Comparison of ENCODE assay signal across 13 cellular contexts in the genomic region with DNA sequence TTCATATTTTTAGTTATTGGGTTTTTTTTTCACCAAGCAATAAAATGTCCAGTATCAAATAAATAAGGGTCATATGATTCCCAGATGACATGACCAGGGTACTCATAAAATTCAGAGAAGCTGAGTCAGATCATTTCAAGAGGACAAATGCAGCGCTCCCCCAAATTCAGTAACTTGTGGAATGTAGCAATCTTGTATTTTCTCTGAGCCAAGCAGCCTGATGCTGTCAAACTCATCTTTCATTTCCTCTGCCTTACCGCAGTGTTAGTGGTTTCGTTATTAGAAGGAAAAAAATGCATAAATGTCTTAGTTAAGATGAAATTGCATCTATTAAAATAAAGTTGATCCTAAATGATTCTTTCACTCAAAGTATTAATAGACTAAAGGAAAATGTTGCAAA. TPM values are rescaled to one million over a fixed set of nuclear protein-coding genes. Genes with fewer than 3 reads are reported as not detected.
A peak's percentile ranks its signal among the peaks of the same experiment; 100 is the strongest.
DNase-seq lines count a peak whose midpoint lies in the region; ATAC-seq and TF ChIP-seq lines count a peak whose summit lies in the region.
"Had no signal": no experiment of that assay in that cellular context is flagged by ENCODE, and none has a peak within 500 bp of the region (broad histone marks: within the 10 kb centered on the region; RNA-seq: fewer than 3 reads in every experiment).

No MANE protein-coding gene starts in this region.

- H3K36me3 ChIP-seq in mucosa of descending colon (ENCODE audit: low read depth), result no peaks in the 10 kb centered on the region
- H3K36me3 ChIP-seq: ascending aorta, gastroesophageal sphincter had no signal

- no peaks in the 10 kb centered on the region for H3K36me3 Mint-ChIP-seq in activated naive CD4-positive, alpha-beta T cell treated with anti-CD3 and anti-CD28 coated beads, Interleukin-2, amount 50 U/mL, for 24 hours
- no peaks in the 10 kb centered on the region for H3K36me3 Mint-ChIP-seq in activated CD4-positive, alpha-beta memory T cell treated with anti-CD3 and anti-CD28 coated beads, Interleukin-2, amount 10 ng/mL, durations not matched to agents 7 days and 5 days (ENCODE audit: low read depth)
- H3K36me3 Mint-ChIP-seq: naive B cell had no signal

- peaks cover 48% of the 10 kb centered on the region for H3K4me1 Mint-ChIP-seq in activated naive CD4-positive, alpha-beta T cell treated with anti-CD3 and anti-CD28 coated beads, Interleukin-2, amount 50 U/mL, for 24 hours
- peaks cover 25% of the 10 kb centered on the region for H3K4me1 Mint-ChIP-seq in activated CD4-positive, alpha-beta memory T cell treated with anti-CD3 and anti-CD28 coated beads, Interleukin-2, amount 10 ng/mL, durations not matched to agents 7 days and 5 days
- H3K4me1 Mint-ChIP-seq: naive B cell had no signal

- no peaks in the 10 kb centered on the region for H3K27me3 Mint-ChIP-seq in activated naive CD4-positive, alpha-beta T cell treated with anti-CD3 and anti-CD28 coated beads, Interleukin-2, amount 50 U/mL, for 24 hours
- peaks cover 3% of the 10 kb centered on the region for H3K27me3 Mint-ChIP-seq in activated CD4-positive, alpha-beta memory T cell treated with anti-CD3 and anti-CD28 coated beads, Interleukin-2, amount 10 ng/mL, durations not matched to agents 7 days and 5 days
- H3K27me3 Mint-ChIP-seq: naive B cell had no signal

- ATAC-seq in HG02981 (IDR thresholded peaks at IDR 0.05; ENCODE audit: unreplicated experiment) (peak; percentile 59), mucosa of descending colon (no peak), HG03159 (IDR thresholded peaks at IDR 0.05; ENCODE audit: unreplicated experiment) (no peak)
- ATAC-seq: gastroesophageal sphincter had no signal

- H3K4me3 ChIP-seq in mucosa of descending colon, result no peak overlapping the region
- H3K4me3 ChIP-seq: ascending aorta, gastroesophageal sphincter had no signal

- CTCF ChIA-PET in activated CD4-positive, alpha-beta memory T cell treated with anti-CD3 and anti-CD28 coated beads, Interleukin-2, amount 10 ng/mL, durations not matched to agents 7 days and 5 days (lab: Charles Lee), result interaction anchor here (1.4 to 2.4 kb wide), 3 partner anchors 225 to 577 kb away, joined by 5 to 18 read pairs (median 7); no protein-coding TSS in a partner anchor

- peaks cover 16% of the 10 kb centered on the region for H3K4me1 ChIP-seq in mucosa of descending colon (ENCODE audit: low read depth)

- intact Hi-C loops in mucosa of descending colon (cut with DNase I, micrococcal nuclease), result no loop called here

- no peaks in the 10 kb centered on the region for H3K9me3 ChIP-seq in mucosa of descending colon
- H3K9me3 ChIP-seq: ascending aorta, gastroesophageal sphincter had no signal

- H3K27ac Mint-ChIP-seq in activated naive CD4-positive, alpha-beta T cell treated with anti-CD3 and anti-CD28 coated beads, Interleukin-2, amount 50 U/mL, for 24 hours, result peak overlapping the region; percentile 46
- H3K27ac Mint-ChIP-seq in activated CD4-positive, alpha-beta memory T cell treated with anti-CD3 and anti-CD28 coated beads, Interleukin-2, amount 10 ng/mL, durations not matched to agents 7 days and 5 days, result peak overlapping the region; percentile 24

- peak overlapping the region; percentile 39 for H3K4me3 Mint-ChIP-seq in activated naive CD4-positive, alpha-beta T cell treated with anti-CD3 and anti-CD28 coated beads, Interleukin-2, amount 50 U/mL, for 24 hours
- no peak overlapping the region for H3K4me3 Mint-ChIP-seq in activated CD4-positive, alpha-beta memory T cell treated with anti-CD3 and anti-CD28 coated beads, Interleukin-2, amount 10 ng/mL, durations not matched to agents 7 days and 5 days
- H3K4me3 Mint-ChIP-seq: naive B cell had no signal

- POLR2A ChIA-PET in activated CD4-positive, alpha-beta memory T cell treated with anti-CD3 and anti-CD28 coated beads, Interleukin-2, amount 10 ng/mL, durations not matched to agents 7 days and 5 days (lab: Charles Lee), result interaction anchor here (2.0 to 2.2 kb wide), 2 partner anchors 219 to 223 kb away, joined by 4 to 14 read pairs; no protein-coding TSS in a partner anchor

- H3K9me3 Mint-ChIP-seq in activated naive CD4-positive, alpha-beta T cell treated with anti-CD3 and anti-CD28 coated beads, Interleukin-2, amount 50 U/mL, for 24 hours, result no peaks in the 10 kb centered on the region
- no peaks in the 10 kb centered on the region for H3K9me3 Mint-ChIP-seq in activated CD4-positive, alpha-beta memory T cell treated with anti-CD3 and anti-CD28 coated beads, Interleukin-2, amount 10 ng/mL, durations not matched to agents 7 days and 5 days
- H3K9me3 Mint-ChIP-seq: naive B cell had no signal

- DNase-seq in activated naive CD4-positive, alpha-beta T cell treated with anti-CD3 and anti-CD28 coated beads, Interleukin-2, amount 50 U/mL, for 16 hours, result no peak
- DNase-seq in activated CD4-positive, alpha-beta memory T cell treated with anti-CD3 and anti-CD28 coated beads, Interleukin-2, amount 10 ng/mL, durations not matched to agents 7 days and 5 days, result no peak
- DNase-seq in stromal cell of bone marrow (ENCODE audit: low read depth) (peak; percentile 19), mucosa of descending colon (no peak), nucleus accumbens (lab: John Stamatoyannopoulos, UW) (no peak)
- DNase-seq: AML-193, naive B cell, NCI-H526 treated with DMSO at 0.1 percent for 48 hours had no signal

- TF ChIP-seq CTCF in mucosa of descending colon (IDR thresholded peaks at IDR 0.05), result no peak

RNA-seq across cellular contexts. Expression of gene EDN1, which starts 57.8 kb away (rescaled TPM):
- under 1 TPM in 1 of 2 experiments, not detected in 1; 0.10 TPM for total RNA-seq in activated CD4-positive, alpha-beta memory T cell treated with anti-CD3 and anti-CD28 coated beads, Interleukin-2, amount 10 ng/mL, durations not matched to agents 7 days and 5 days
- total RNA-seq in mucosa of descending colon, result 10 to 100 TPM in 2 of 3 donors, 1 to 10 TPM in 1; 8.4 to 26.5 (median 14.0) TPM

Comparison
In these comparisons a context has a peak if more than half of its experiments do, and no peak if none do; other contexts are left out.
1. RNA of gene EDN1, which starts 57.8 kb away (total RNA-seq): 8.4 to 26.5 TPM in mucosa of descending colon; 0.10 TPM in activated CD4-positive, alpha-beta memory T cell treated with anti-CD3 and anti-CD28 coated beads, Interleukin-2, amount 10 ng/mL, durations not matched to agents 7 days and 5 days; every median in the first group is over 4 times any median in the second.